Comparison of ENCODE assay signal across 8 cellular contexts in genomic region chr7:7681191-7681935, GRCh38. TPM values are rescaled to one million over a fixed set of nuclear protein-coding genes. Genes with fewer than 3 reads are reported as not detected.
DNase-seq lines count a peak whose midpoint lies in the region; ATAC-seq and TF ChIP-seq lines count a peak whose summit lies in the region.

No MANE protein-coding gene starts in this region.

- no peaks in the 10 kb centered on the region for H3F3A ChIP-seq in OCI-LY1 (ENCODE audit: insufficient read depth, low read length)

- ATAC-seq in DND-41 (ENCODE audit: insufficient read depth, low read depth), result peak; percentile 85

- in situ Hi-C loops in astrocyte of the spinal cord (cut with HindIII; ENCODE audit: low sequenced_read_pairs), result no loop called here

- H3K9ac ChIP-seq in DND-41 (ENCODE audit: low read depth, low read length) (no peak overlapping the region), OCI-LY1 (ENCODE audit: low read length) (peak overlapping the region; percentile 9; the same call in 1 of the 2 replicates)

- DNase-seq in DND-41 (peak; percentile 53), GM20000 (ENCODE audit: low spot score) (peak; percentile 20), astrocyte of the spinal cord (ENCODE audit: low read depth, low spot score) (peak; percentile 82), hepatocyte (ENCODE audit: low spot score) (peak; percentile 65), ecto neural progenitor cell (ENCODE audit: low spot score) (no peak)
- DNase-seq in Jurkat, Clone E6-1 (ENCODE audit: low read depth, low spot score), result peak; percentile 63

- H3K9me3 ChIP-seq in DND-41 (ENCODE audit: insufficient read depth, low read length, severe bottlenecking) (no peaks in the 10 kb centered on the region), OCI-LY1 (ENCODE audit: low read length) (0 out of 2 replicates have a peak, but pooled peaks cover 3% of the 10 kb centered on the region), hepatocyte (ENCODE audit: low read depth) (no peaks in the 10 kb centered on the region)

- H2AFZ ChIP-seq in DND-41 (ENCODE audit: low read depth, low read length), result peak overlapping the region; percentile 68
- H2AFZ ChIP-seq in OCI-LY1 (ENCODE audit: low read length), result no peak overlapping the region
- no peak overlapping the region for H2AFZ ChIP-seq in hepatocyte

- 52% methylated on average over 7 of the region's 7 CpGs for WGBS in hepatocyte (ENCODE audit: low lambda C conversion rate, missing lambda C conversion rate)

- no peaks in the 10 kb centered on the region for H4K20me1 ChIP-seq in DND-41 (ENCODE audit: insufficient read depth, low read length)
- no peaks in the 10 kb centered on the region for H4K20me1 ChIP-seq in OCI-LY1 (ENCODE audit: insufficient read depth, low read length)
- no peaks in the 10 kb centered on the region for H4K20me1 ChIP-seq in hepatocyte (ENCODE audit: insufficient read depth, poor library complexity, severe bottlenecking)

- H3K9me2 ChIP-seq in OCI-LY1 (ENCODE audit: low read depth, low read length) (no peaks in the 10 kb centered on the region), hepatocyte (replicated peaks; ENCODE audit: insufficient read depth) (no peaks in the 10 kb centered on the region)

- no peaks in the 10 kb centered on the region for H3K27me3 ChIP-seq in DND-41 (ENCODE audit: insufficient read depth, low read length, poor library complexity)
- H3K27me3 ChIP-seq in OCI-LY1 (ENCODE audit: insufficient read depth, low read length), result no peaks in the 10 kb centered on the region
- H3K27me3 ChIP-seq in hepatocyte, result no peaks in the 10 kb centered on the region

- TF ChIP-seq CTCF in DND-41 (IDR thresholded peaks at IDR 0.05; ENCODE audit: borderline replicate concordance, extremely low read depth, low read length, poor library complexity, severe bottlenecking) (peak; percentile 80), GM20000 (IDR thresholded peaks at IDR 0.05; ENCODE audit: extremely low read depth, missing control alignments) (peak; percentile 34), OCI-LY1 (IDR thresholded peaks at IDR 0.05; ENCODE audit: low read length) (peak; percentile 74), astrocyte of the spinal cord (IDR thresholded peaks at IDR 0.05; ENCODE audit: low read depth, low read length) (peak; percentile 61), hepatocyte (IDR thresholded peaks at IDR 0.05; ENCODE audit: poor library complexity) (peak; percentile 74)

- H3K79me2 ChIP-seq in DND-41 (ENCODE audit: insufficient read depth, low read length) (no peaks in the 10 kb centered on the region), OCI-LY1 (ENCODE audit: insufficient read depth, low read length) (no peaks in the 10 kb centered on the region), hepatocyte (peaks cover 20% of the 10 kb centered on the region)

- peak overlapping the region; percentile 43 for H3K4me2 ChIP-seq in DND-41 (ENCODE audit: insufficient read depth, low read length)
- peak overlapping the region; percentile 39 for H3K4me2 ChIP-seq in OCI-LY1 (ENCODE audit: low read length)
- H3K4me2 ChIP-seq in hepatocyte, result no peak overlapping the region

- H3K27ac ChIP-seq in DND-41 (ENCODE audit: low read length) (peak overlapping the region; percentile 56), OCI-LY1 (ENCODE audit: low read depth, low read length, poor library complexity, severe bottlenecking) (peak overlapping the region; percentile 72), hepatocyte (no peak overlapping the region), skin epidermis (peak overlapping the region in 14 of 21 experiments; percentile 14 to 71 (median 54))

- peaks cover 3% of the 10 kb centered on the region; the same call in 1 of the 2 replicates for H3K36me3 ChIP-seq in DND-41 (ENCODE audit: insufficient read depth, low read length)
- peaks cover 8% of the 10 kb centered on the region for H3K36me3 ChIP-seq in OCI-LY1 (ENCODE audit: insufficient read depth, low read length)
- no peaks in the 10 kb centered on the region for H3K36me3 ChIP-seq in hepatocyte (replicated peaks; ENCODE audit: insufficient read depth, low read depth)

- H3K4me1 ChIP-seq in DND-41 (ENCODE audit: insufficient read depth, low read length) (peaks cover 20% of the 10 kb centered on the region), OCI-LY1 (ENCODE audit: insufficient read depth, low read length, severe bottlenecking) (peaks cover 24% of the 10 kb centered on the region), hepatocyte (ENCODE audit: insufficient read depth) (no peaks in the 10 kb centered on the region)

- H3K4me3 ChIP-seq in DND-41 (ENCODE audit: low read depth in 1 of 2, low read length in 2 of 2) (no peak overlapping the region), OCI-LY1 (ENCODE audit: low read depth, low read length, poor library complexity, severe bottlenecking) (no peak overlapping the region), astrocyte of the spinal cord (ENCODE audit: low read depth, low read length) (no peak overlapping the region), hepatocyte (no peak overlapping the region), skin epidermis (no peak overlapping the region)
- no peak overlapping the region for H3K4me3 ChIP-seq in Jurkat, Clone E6-1 (ENCODE audit: low read length)

RNA-seq across cellular contexts. Expression of gene RPA3, which starts 37.0 kb away (rescaled TPM):
- 278 TPM for polyA plus RNA-seq in Jurkat, Clone E6-1 (2012; ENCODE audit: insufficient read depth, insufficient read length)
- 17.3 and 20.9 TPM in 2 replicates for total RNA-seq in hepatocyte
- polyA plus RNA-seq in hepatocyte, result 38.2 and 46.0 TPM in 2 replicates

RNA-seq across cellular contexts. Expression of gene UMAD1, which starts 40.8 kb away (rescaled TPM):
- polyA plus RNA-seq in Jurkat, Clone E6-1 (2012; ENCODE audit: insufficient read depth, insufficient read length), result 20.1 TPM
- total RNA-seq in hepatocyte, result 21.9 and 29.0 TPM in 2 replicates
- polyA plus RNA-seq in hepatocyte, result 15.7 and 19.9 TPM in 2 replicates
